8 cellular contexts compared by ENCODE assay signal in genomic region chr13:28324181-28324789, GRCh38.
A peak's percentile ranks its signal among the peaks of the same experiment; 100 is the strongest.
DNase-seq lines count a peak whose midpoint lies in the region; ATAC-seq and TF ChIP-seq lines count a peak whose summit lies in the region.

No MANE protein-coding gene starts in this region.

- H3K4me3 ChIP-seq in AG10803 (ENCODE audit: low read length) (no peak overlapping the region), MM.1S (ENCODE audit: low read length) (no peak overlapping the region), astrocyte of the spinal cord (ENCODE audit: low read depth, low read length) (no peak overlapping the region)

- no peaks in the 10 kb centered on the region for H3K79me2 ChIP-seq in MM.1S (ENCODE audit: low read length)

- ATAC-seq in GM18519 (IDR thresholded peaks at IDR 0.05; ENCODE audit: low FRiP score, unreplicated experiment) = peak; percentile 41
- no peak for ATAC-seq in HG02884 (IDR thresholded peaks at IDR 0.05; ENCODE audit: unreplicated experiment)

- H3K27ac ChIP-seq in MM.1S (ENCODE audit: low read length) = no peak overlapping the region

- DNase-seq in AG10803 (ENCODE audit: low read depth) = peak; percentile 68
- peak; percentile 41 for DNase-seq in MM.1S
- peak; percentile 18 for DNase-seq in T-helper 9 cell
- peak; percentile 68 for DNase-seq in astrocyte of the spinal cord (ENCODE audit: low read depth, low spot score)
- DNase-seq in iPS DF 19.7 (ENCODE audit: low read depth, low spot score) = peak; percentile 38
- peak; percentile 22 to 41 for DNase-seq in stimulated activated CD4-positive, alpha-beta T cell treated with anti-CD3 and anti-CD28 coated beads, Interleukin-15, amount 100 ng/mL, for 48 hours (ENCODE audit: low read depth in 2 of 2)

- TF ChIP-seq CTCF in AG10803 (conservative IDR thresholded peaks at IDR 0.05; ENCODE audit: low read length) (peak; percentile 97), MM.1S (IDR thresholded peaks at IDR 0.05; ENCODE audit: low read length) (peak; percentile 61), astrocyte of the spinal cord (IDR thresholded peaks at IDR 0.05; ENCODE audit: low read depth, low read length) (peak; percentile 89)

- no peaks in the 10 kb centered on the region for H3K36me3 ChIP-seq in MM.1S (replicated peaks; ENCODE audit: insufficient read depth, low read length)

- in situ Hi-C loops in astrocyte of the spinal cord (cut with HindIII; ENCODE audit: low sequenced_read_pairs) = no loop called here

- no peaks in the 10 kb centered on the region for H3K9me3 ChIP-seq in MM.1S (replicated peaks; ENCODE audit: insufficient read depth, low read length)

- H3K27me3 ChIP-seq in MM.1S (replicated peaks; ENCODE audit: insufficient read depth, low read length) = no peaks in the 10 kb centered on the region

- no peaks in the 10 kb centered on the region for H4K20me1 ChIP-seq in MM.1S (ENCODE audit: insufficient read depth, low read length)

- no peaks in the 10 kb centered on the region for H3K9me2 ChIP-seq in MM.1S (replicated peaks; ENCODE audit: insufficient read depth, low read length)

- H3K4me1 ChIP-seq in MM.1S (ENCODE audit: low read length) = no peaks in the 10 kb centered on the region

- H3F3A ChIP-seq in MM.1S (ENCODE audit: insufficient read depth, low read length) = no peaks in the 10 kb centered on the region

- no peak overlapping the region for H3K4me2 ChIP-seq in MM.1S (ENCODE audit: low read depth, low read length)

- no peak overlapping the region for H2AFZ ChIP-seq in MM.1S (ENCODE audit: low read length)

- no peak overlapping the region for H3K9ac ChIP-seq in MM.1S (ENCODE audit: low read length)

Comparison
In these comparisons a context has a peak if more than half of its experiments do, and no peak if none do; other contexts are left out.
1. DNase-seq: peak in every context shown above with its lines; median percentile 68 in AG10803; 68 in astrocyte of the spinal cord; 41 in MM.1S; 38 in iPS DF 19.7; 32 in stimulated activated CD4-positive, alpha-beta T cell treated with anti-CD3 and anti-CD28 coated beads, Interleukin-15, amount 100 ng/mL, for 48 hours; 18 in T-helper 9 cell.